ENCODE assay signal across 14 cellular contexts in the genomic region with DNA sequence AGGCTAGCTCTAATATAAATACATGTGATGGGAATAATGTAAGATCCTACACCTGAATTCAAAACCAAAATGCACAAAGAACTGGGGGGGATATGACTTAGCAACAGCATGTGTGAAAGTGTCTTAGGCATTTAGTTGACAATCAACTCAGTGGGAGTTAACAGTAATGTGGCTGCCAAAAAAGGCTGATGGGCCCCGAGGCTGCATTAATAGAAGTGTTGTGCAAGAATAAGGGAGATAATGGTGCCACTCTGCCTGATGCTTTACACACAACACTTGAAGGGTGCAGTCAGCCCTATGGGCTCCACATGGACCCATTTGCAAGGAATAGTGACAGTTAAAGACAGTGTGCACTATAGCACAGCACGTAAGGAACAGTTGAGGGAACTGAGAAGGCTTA.
DNase-seq lines count a peak whose midpoint lies in the region; TF ChIP-seq lines count a peak whose summit lies in the region.
"Had no signal": no experiment of that assay in that cellular context is flagged by ENCODE, and none has a peak within 500 bp of the region (broad histone marks: within the 10 kb centered on the region; RNA-seq: fewer than 3 reads in every experiment).

No MANE protein-coding gene starts in this region.

- BruUV-seq in MCF 10A (replicated peaks; lab: Mats Ljungman, UMichigan) = no TSS peak
- BruUV-seq in mammary epithelial cell (replicated peaks; lab: Mats Ljungman, UMichigan) = no TSS peak
- BruUV-seq in PC-9 (replicated peaks; lab: Mats Ljungman, UMichigan) = no TSS peak

- no peaks in the 10 kb centered on the region for H3K36me3 ChIP-seq in breast epithelium
- H3K36me3 ChIP-seq in mammary epithelial cell (ENCODE audit: insufficient read depth, low read length) = no peaks in the 10 kb centered on the region
- H3K36me3 ChIP-seq in neural cell (ENCODE audit: insufficient read depth, low read length) = no peaks in the 10 kb centered on the region
- H3K36me3 ChIP-seq in PC-9 (ENCODE audit: low read depth) = no peaks in the 10 kb centered on the region
- H3K36me3 ChIP-seq in CD4-positive, alpha-beta memory T cell (ENCODE audit: insufficient read depth, low read length) = no peaks in the 10 kb centered on the region

- H3K4me3 Mint-ChIP-seq in MCF 10A (ENCODE audit: unreplicated experiment) = no peak overlapping the region
- no peak overlapping the region for H3K4me3 Mint-ChIP-seq in CD4-positive, alpha-beta memory T cell
- H3K4me3 Mint-ChIP-seq: GM23338 had no signal

- DNase-seq in MCF 10A (ENCODE audit: unreplicated experiment) (peak; percentile 33), breast epithelium (ENCODE audit: low spot score in 2 of 2) (no peak), NCI-H345 (lab: John Stamatoyannopoulos, UW) (peak; percentile 4), mammary epithelial cell (no peak), PC-9 (no peak), G401 (ENCODE audit: low spot score) (no peak)
- no peak for DNase-seq in CD4-positive, alpha-beta memory T cell
- DNase-seq: Calu3, DMS 273 treated with DMSO at 0.1 percent for 48 hours, DMS79, H7 had no signal

- H3K4me1 ChIP-seq in breast epithelium (no peaks in the 10 kb centered on the region), mammary epithelial cell (ENCODE audit: insufficient read depth, low read length) (no peaks in the 10 kb centered on the region), PC-9 (replicated peaks; ENCODE audit: insufficient read depth) (no peaks in the 10 kb centered on the region)
- no peaks in the 10 kb centered on the region for H3K4me1 ChIP-seq in CD4-positive, alpha-beta memory T cell (ENCODE audit: insufficient read depth, low read length)
- H3K4me1 ChIP-seq: A549 had no signal

- H3K9me3 Mint-ChIP-seq in MCF 10A (ENCODE audit: unreplicated experiment) = no peaks in the 10 kb centered on the region
- peaks cover 0 to 3% (median 0%) of the 10 kb centered on the region in 8 donors for H3K9me3 Mint-ChIP-seq in CD4-positive, alpha-beta memory T cell
- H3K9me3 Mint-ChIP-seq: GM23338 had no signal

- CTCF ChIA-PET in MCF 10A (lab: Yijun Ruan, JAX) = interaction anchor here (0.5 kb wide), 1 partner anchor 49 kb away, joined by 5 read pairs; no protein-coding TSS in a partner anchor
- CTCF ChIA-PET in mammary epithelial cell (lab: Charles Lee; ENCODE audit: low non-redundant PET) = no interaction called here
- CTCF ChIA-PET in PC-9 (lab: Charles Lee) = no interaction called here
- CTCF ChIA-PET in CD4-positive, alpha-beta memory T cell (lab: Charles Lee; ENCODE audit: partially characterized antibody) = no interaction called here

- no peaks in the 10 kb centered on the region for H3K27me3 Mint-ChIP-seq in MCF 10A (ENCODE audit: insufficient read depth, unreplicated experiment)
- no peaks in the 10 kb centered on the region for H3K27me3 Mint-ChIP-seq in CD4-positive, alpha-beta memory T cell

- no peaks in the 10 kb centered on the region for H3K36me3 Mint-ChIP-seq in MCF 10A (ENCODE audit: insufficient read depth, unreplicated experiment)
- H3K36me3 Mint-ChIP-seq in CD4-positive, alpha-beta memory T cell = no peaks in the 10 kb centered on the region

- no peak overlapping the region for H3K27ac Mint-ChIP-seq in MCF 10A (ENCODE audit: low read depth, unreplicated experiment)
- H3K27ac Mint-ChIP-seq in CD4-positive, alpha-beta memory T cell = no peak overlapping the region
- H3K27ac Mint-ChIP-seq: GM23338 had no signal

- in situ Hi-C loops in mammary epithelial cell (cut with MboI; ENCODE audit: low sequenced_read_pairs in 2 of 2) = no loop called here
- in situ Hi-C loops in G401 (cut with HindIII; ENCODE audit: low sequenced_read_pairs) = no loop called here

- no peak for TF ChIP-seq CTCF in MCF 10A (IDR thresholded peaks at IDR 0.05; ENCODE audit: unreplicated experiment)
- no peak for TF ChIP-seq CTCF in breast epithelium (IDR thresholded peaks at IDR 0.05)
- TF ChIP-seq CTCF in mammary epithelial cell (conservative IDR thresholded peaks at IDR 0.05 in 1 of 2, IDR thresholded peaks at IDR 0.05 in 1 of 2; ENCODE audit: extremely low read depth in 1 of 2, insufficient read depth in 1 of 2, low read depth in 1 of 2, low read length in 2 of 2) = no peak
- TF ChIP-seq CTCF in neural cell (IDR thresholded peaks at IDR 0.05; ENCODE audit: poor library complexity, severe bottlenecking) = peak; percentile 10
- TF ChIP-seq CTCF in PC-9 (conservative IDR thresholded peaks at IDR 0.05) = no peak

- H4K20me1 ChIP-seq in mammary epithelial cell (ENCODE audit: insufficient read depth, low read length) (no peaks in the 10 kb centered on the region), neural cell (ENCODE audit: insufficient read depth) (no peaks in the 10 kb centered on the region), PC-9 (ENCODE audit: insufficient read depth) (no peaks in the 10 kb centered on the region)

- H3K79me2 ChIP-seq in mammary epithelial cell (ENCODE audit: insufficient read depth, low read length) (no peaks in the 10 kb centered on the region), neural cell (replicated peaks; ENCODE audit: insufficient read depth, low read length) (no peaks in the 10 kb centered on the region), PC-9 (ENCODE audit: low read depth) (no peaks in the 10 kb centered on the region)

- H3K9me2 ChIP-seq in neural cell (ENCODE audit: insufficient read depth, low read length) = no peaks in the 10 kb centered on the region
- H3K9me2 ChIP-seq in PC-9 (ENCODE audit: insufficient read depth) = no peaks in the 10 kb centered on the region; the same call in 1 of the 2 replicates

- TF ChIP-seq RAD21 in neural cell (conservative IDR thresholded peaks at IDR 0.05) = peak; percentile 27

- no peaks in the 10 kb centered on the region for H3F3A ChIP-seq in neural cell (ENCODE audit: insufficient read depth, low read length, poor library complexity, severe bottlenecking)
- no peaks in the 10 kb centered on the region for H3F3A ChIP-seq in PC-9 (ENCODE audit: insufficient read depth, low read depth)

- H3K4me3 ChIP-seq in breast epithelium (no peak overlapping the region), mammary epithelial cell (replicated peaks in 1 of 3; ENCODE audit: insufficient read depth in 1 of 3, low read depth in 2 of 3, low read length in 3 of 3) (no peak overlapping the region), neural cell (ENCODE audit: low read length) (no peak overlapping the region), PC-9 (no peak overlapping the region)
- H3K4me3 ChIP-seq in CD4-positive, alpha-beta memory T cell (ENCODE audit: low read length in 2 of 2) = no peak overlapping the region
- H3K4me3 ChIP-seq: A549, GM23338 had no signal

- H3K4me1 Mint-ChIP-seq in MCF 10A (ENCODE audit: insufficient read depth, unreplicated experiment) = no peaks in the 10 kb centered on the region
- H3K4me1 Mint-ChIP-seq in CD4-positive, alpha-beta memory T cell = no peaks in the 10 kb centered on the region
- H3K4me1 Mint-ChIP-seq: GM23338 had no signal

- H3K9ac ChIP-seq in mammary epithelial cell (ENCODE audit: insufficient read depth, low read length) = no peak overlapping the region
- no peak overlapping the region for H3K9ac ChIP-seq in neural cell (ENCODE audit: low read length)

- H3K27ac ChIP-seq in breast epithelium (no peak overlapping the region), mammary epithelial cell (ENCODE audit: insufficient read depth, low read depth, low read length) (no peak overlapping the region), neural cell (ENCODE audit: low read length) (no peak overlapping the region), PC-9 (no peak overlapping the region)
- no peak overlapping the region for H3K27ac ChIP-seq in CD4-positive, alpha-beta memory T cell (ENCODE audit: low read depth, low read length)
- H3K27ac ChIP-seq: A549 had no signal

- H3K27me3 ChIP-seq in breast epithelium (no peaks in the 10 kb centered on the region), mammary epithelial cell (ENCODE audit: insufficient read depth, low read length) (no peaks in the 10 kb centered on the region), neural cell (ENCODE audit: insufficient read depth, low read depth, low read length) (no peaks in the 10 kb centered on the region), PC-9 (ENCODE audit: insufficient read depth, low read depth) (no peaks in the 10 kb centered on the region)
- H3K27me3 ChIP-seq in CD4-positive, alpha-beta memory T cell (ENCODE audit: insufficient read depth, low read length) = no peaks in the 10 kb centered on the region

- POLR2A ChIA-PET in MCF 10A (lab: Yijun Ruan, JAX) = interaction anchor here (0.5 to 1.0 kb wide), 2 partner anchors 546 to 1256 kb away, joined by 4 read pairs; no protein-coding TSS in a partner anchor
- POLR2A ChIA-PET in PC-9 (lab: Charles Lee; ENCODE audit: unreplicated experiment) = no interaction called here
- POLR2A ChIA-PET in CD4-positive, alpha-beta memory T cell (lab: Charles Lee; ENCODE audit: partially characterized antibody) = no interaction called here

- H3K9me3 ChIP-seq in breast epithelium (no peaks in the 10 kb centered on the region), mammary epithelial cell (replicated peaks; ENCODE audit: insufficient read depth, low read length) (no peaks in the 10 kb centered on the region), neural cell (ENCODE audit: low read length) (no peaks in the 10 kb centered on the region), PC-9 (ENCODE audit: insufficient read depth, low read depth) (no peaks in the 10 kb centered on the region)
- H3K9me3 ChIP-seq in CD4-positive, alpha-beta memory T cell (ENCODE audit: control insufficient read depth in 1 of 2, low read length in 2 of 2) = no peaks in the 10 kb centered on the region
- H3K9me3 ChIP-seq: A549 had no signal

- H2AFZ ChIP-seq in mammary epithelial cell (ENCODE audit: low read depth, low read length) (peak overlapping the region; percentile 26), neural cell (ENCODE audit: low read depth, low read length) (no peak overlapping the region), PC-9 (no peak overlapping the region)
- H2AFZ ChIP-seq: GM23338 had no signal

- 35% methylated on average over 2 of the region's 2 CpGs for WGBS in mammary epithelial cell (ENCODE audit: low coverage, missing lambda C conversion rate)

- dilution Hi-C loops in mammary epithelial cell (cut with HindIII; ENCODE audit: low sequenced_read_pairs) = no loop called here

- H3K4me2 ChIP-seq in mammary epithelial cell (ENCODE audit: insufficient read depth, low read depth, low read length) = no peak overlapping the region
- H3K4me2 ChIP-seq in neural cell (ENCODE audit: low read length) = no peak overlapping the region
- no peak overlapping the region for H3K4me2 ChIP-seq in PC-9
- H3K4me2 ChIP-seq: A549, GM23338 had no signal

- TF ChIP-seq POLR2A in breast epithelium (IDR thresholded peaks at IDR 0.05) = no peak

- peak; percentile 87 for TF ChIP-seq EP300 in neural cell (conservative IDR thresholded peaks at IDR 0.05; ENCODE audit: poor library complexity, severe bottlenecking)

- intact Hi-C loops in MCF 10A (cut with micrococcal nuclease) (no loop called here), breast epithelium (cut with DNase I; ENCODE audit: low total_unique reads) (no loop called here), mammary epithelial cell (cut with micrococcal nuclease) (no loop called here), PC-9 (cut with micrococcal nuclease; ENCODE audit: unreplicated experiment) (no loop called here)
- intact Hi-C loops in CD4-positive, alpha-beta memory T cell (cut with micrococcal nuclease) = no loop called here

TF ChIP-seq in neural cell, 6 proteins besides CTCF, POLR2A, EP300 and RAD21 (continues in another document):
- peak; percentile 10 for TF ChIP-seq SMC3 (conservative IDR thresholded peaks at IDR 0.05; ENCODE audit: poor library complexity)

Comparison
In these comparisons a context has a peak if more than half of its experiments do, and no peak if none do; other contexts are left out.
1. DNase-seq: peak in MCF 10A (single experiment) and NCI-H345 (single experiment); none in breast epithelium (0 of 2), mammary epithelial cell (single experiment), PC-9 (0 of 2), G401 (single experiment) and CD4-positive, alpha-beta memory T cell (0 of 5).